8 cellular contexts compared by ENCODE assay signal in genomic region chr7:126700807-126701604, GRCh38.
DNase-seq lines count a peak whose midpoint lies in the region; ATAC-seq and TF ChIP-seq lines count a peak whose summit lies in the region.

No MANE protein-coding gene starts in this region.

- peak overlapping the region; percentile 40 to 78 (median 65); a peak in 21 of 22 replicates for H3K4me2 ChIP-seq in BLaER1 treated with 17β-estradiol and CSF1 and Interleukin-3, amounts not matched to agents 10 nM and 100 nM
- peak overlapping the region; percentile 71 for H3K4me2 ChIP-seq in skeletal muscle satellite cell (ENCODE audit: low read length)

- ATAC-seq in HG03097 (IDR thresholded peaks at IDR 0.05; ENCODE audit: low FRiP score, unreplicated experiment): peak; percentile 99
- ATAC-seq in activated CD4-positive, CD25-positive, alpha-beta regulatory T cell treated with anti-CD3 and anti-CD28 coated beads, Interleukin-2, amount 50 U/mL, for 24 hours: peak; percentile 99

- peak; percentile 50 for DNase-seq in NCI-H2227 (lab: John Stamatoyannopoulos, UW; ENCODE audit: unreplicated experiment)
- DNase-seq in fibroblast of mammary gland (ENCODE audit: low read depth): peak; percentile 96
- DNase-seq in COR-L47 (lab: John Stamatoyannopoulos, UW): no peak

- no peak overlapping the region for H3K4me3 ChIP-seq in BLaER1 treated with 17β-estradiol and CSF1 and Interleukin-3, amounts not matched to agents 10 nM and 100 nM
- H3K4me3 ChIP-seq in fibroblast of mammary gland (ENCODE audit: control insufficient read depth, low read depth, low read length): no peak overlapping the region
- no peak overlapping the region for H3K4me3 ChIP-seq in skeletal muscle satellite cell (ENCODE audit: low read length)

- H3K27ac ChIP-seq in BLaER1 treated with 17β-estradiol and CSF1 and Interleukin-3, amounts not matched to agents 10 nM and 100 nM: peak overlapping the region in 10 of 11 experiments; percentile 34 to 84 (median 76); a peak in 20 of 22 replicates

- in situ Hi-C loops in GM18951 (cut with MboI; ENCODE audit: low sequenced_read_pairs, unreplicated experiment): no loop called here

- no peaks in the 10 kb centered on the region for H4K20me1 ChIP-seq in BLaER1 treated with 17β-estradiol and CSF1 and Interleukin-3, amounts not matched to agents 10 nM and 100 nM

- H3K36me3 ChIP-seq in BLaER1 treated with 17β-estradiol and CSF1 and Interleukin-3, amounts not matched to agents 10 nM and 100 nM: no peaks in the 10 kb centered on the region
- H3K36me3 ChIP-seq in skeletal muscle satellite cell (ENCODE audit: insufficient read depth, low read length): no peaks in the 10 kb centered on the region

- TF ChIP-seq POLR2A in GM18951 (IDR thresholded peaks at IDR 0.05; ENCODE audit: extremely low read depth, insufficient read depth, insufficient read length): peak; percentile 59

- peak overlapping the region in 8 of 11 experiments; percentile 22 to 75 (median 59); a peak in 13 of 22 replicates for H3K9ac ChIP-seq in BLaER1 treated with 17β-estradiol and CSF1 and Interleukin-3, amounts not matched to agents 10 nM and 100 nM
- peak overlapping the region; percentile 59 for H3K9ac ChIP-seq in skeletal muscle satellite cell (ENCODE audit: low read depth, low read length)

- TF ChIP-seq CTCF in fibroblast of mammary gland (conservative IDR thresholded peaks at IDR 0.05; ENCODE audit: control insufficient read depth, insufficient read depth, low read depth, low read length): no peak

- peaks cover 22 to 58% (median 34%) of the 10 kb centered on the region in 10 experiments; a peak in 19 of 20 replicates for H3K4me1 ChIP-seq in BLaER1 treated with 17β-estradiol and CSF1 and Interleukin-3, amounts not matched to agents 10 nM and 100 nM
- H3K4me1 ChIP-seq in skeletal muscle satellite cell (ENCODE audit: control insufficient read depth, insufficient read depth, low read length): peaks cover 26% of the 10 kb centered on the region

- H3K9me3 ChIP-seq in BLaER1 treated with 17β-estradiol and CSF1 and Interleukin-3, amounts not matched to agents 10 nM and 100 nM (replicated peaks in 1 of 11): peaks cover 0 to 14% (median 9%) of the 10 kb centered on the region in 11 experiments; a peak in 12 of 22 replicates
- H3K9me3 ChIP-seq in skeletal muscle satellite cell (replicated peaks; ENCODE audit: low read length): no peaks in the 10 kb centered on the region

- H3K27me3 ChIP-seq in BLaER1 treated with 17β-estradiol and CSF1 and Interleukin-3, amounts not matched to agents 10 nM and 100 nM: no peaks in the 10 kb centered on the region
- H3K27me3 ChIP-seq in skeletal muscle satellite cell (ENCODE audit: control insufficient read depth, insufficient read depth, low read length): no peaks in the 10 kb centered on the region
